Comparison of ENCODE assay signal across 1 cellular context in genomic region chr3:101638262-101638745, GRCh38.
A peak's percentile ranks its signal among the peaks of the same experiment; 100 is the strongest.
TF ChIP-seq lines count a peak whose summit lies in the region.

No MANE protein-coding gene starts in this region.

TF ChIP-seq in HepG2, 621 proteins besides CTCF, POLR2A, EP300 and RAD21:
- TF ChIP-seq STAG1 (CRISPR knock-in tag; IDR thresholded peaks at IDR 0.05) (peak; percentile 73), ZNF224 (CRISPR knock-in tag; IDR thresholded peaks at IDR 0.05) (no peak)
TF ChIP-seq in HepG2: peak in this region for 1.
